8 cellular contexts compared by ENCODE assay signal in genomic region chr6:84228198-84228543, GRCh38. TPM values are rescaled to one million over a fixed set of nuclear protein-coding genes. Genes with fewer than 3 reads are reported as not detected.
DNase-seq lines count a peak whose midpoint lies in the region; ATAC-seq and TF ChIP-seq lines count a peak whose summit lies in the region.

No MANE protein-coding gene starts in this region.

- H3K27me3 ChIP-seq in tibial artery, result no peaks in the 10 kb centered on the region

- H3K9me3 ChIP-seq in tibial artery, result no peaks in the 10 kb centered on the region

- no peak for DNase-seq in activated T-cell treated with anti-CD3 and anti-CD28 coated beads, Interleukin-2, amount 50 U/mL, for 72 hours
- no peak for DNase-seq in activated T-cell treated with anti-CD3 and anti-CD28 coated beads, Interleukin-2, amount 50 U/mL, for 48 hours
- DNase-seq in WTC11 (ENCODE audit: low spot score) (no peak), immature natural killer cell (no peak), tibial artery (no peak), NCI-H187 (lab: John Stamatoyannopoulos, UW) (no peak), GOT3 (lab: John Stamatoyannopoulos, UW) (no peak), NK-92 (lab: John Stamatoyannopoulos, UW; ENCODE audit: unreplicated experiment) (no peak)

- peaks cover 24% of the 10 kb centered on the region for H3K4me1 Mint-ChIP-seq in activated T-cell treated with anti-CD3 and anti-CD28 coated beads, Interleukin-2, amount 50 U/mL, for 72 hours (ENCODE audit: low read depth)
- H3K4me1 Mint-ChIP-seq in WTC11 (peaks cover 4% of the 10 kb centered on the region; the same call in 1 of the 2 replicates), immature natural killer cell (peaks cover 17 to 34% of the 10 kb centered on the region in 2 donors)

- H3K9me3 Mint-ChIP-seq in activated T-cell treated with anti-CD3 and anti-CD28 coated beads, Interleukin-2, amount 50 U/mL, for 72 hours, result no peaks in the 10 kb centered on the region
- H3K9me3 Mint-ChIP-seq in WTC11 (no peaks in the 10 kb centered on the region), immature natural killer cell (no peaks in the 10 kb centered on the region)

- H3K36me3 Mint-ChIP-seq in activated T-cell treated with anti-CD3 and anti-CD28 coated beads, Interleukin-2, amount 50 U/mL, for 72 hours (ENCODE audit: insufficient read depth in 2 of 2), result no peaks in the 10 kb centered on the region
- H3K36me3 Mint-ChIP-seq in WTC11 (no peaks in the 10 kb centered on the region), immature natural killer cell (no peaks in the 10 kb centered on the region)

- H3K4me3 ChIP-seq in tibial artery, result peak overlapping the region; percentile 76 to 80

- POLR2A ChIA-PET in WTC11 (lab: Charles Lee), result interaction anchor here (0.6 kb wide), 1 partner anchor 375 kb away, joined by 3 read pairs; the partner anchor contains the start of gene RIPPLY2

- peaks cover 0 to 14% (median 6%) of the 10 kb centered on the region in 4 donors for H3K4me1 ChIP-seq in tibial artery

- H3K36me3 ChIP-seq in tibial artery, result no peaks in the 10 kb centered on the region

- peaks cover 11% of the 10 kb centered on the region for H3K27me3 Mint-ChIP-seq in activated T-cell treated with anti-CD3 and anti-CD28 coated beads, Interleukin-2, amount 50 U/mL, for 72 hours (ENCODE audit: low read depth)
- H3K27me3 Mint-ChIP-seq in WTC11 (ENCODE audit: low read depth) (peaks cover 20% of the 10 kb centered on the region), immature natural killer cell (ENCODE audit: low read depth in 3 of 3) (peaks cover 5 to 20% (median 7%) of the 10 kb centered on the region in 3 donors)

- TF ChIP-seq CTCF in WTC11 (IDR thresholded peaks at IDR 0.05) (no peak), tibial artery (IDR thresholded peaks at IDR 0.05) (no peak)

- H3K27ac ChIP-seq in tibial artery, result peak overlapping the region; percentile 83 to 87

- CTCF ChIA-PET in WTC11 (lab: Charles Lee), result interaction anchor here (0.8 to 1.8 kb wide), 7 partner anchors 13 to 547 kb away, joined by 3 to 7 read pairs (median 4); partner anchors contain the start of gene RIPPLY2

- ATAC-seq in activated T-cell treated with anti-CD3 and anti-CD28 coated beads, Interleukin-2, amount 50 U/mL, for 72 hours (replicated peaks in 1 of 2), result peak in 1 of 2 donors; percentile 2
- ATAC-seq in WTC11, result no peak

- H3K4me3 Mint-ChIP-seq in activated T-cell treated with anti-CD3 and anti-CD28 coated beads, Interleukin-2, amount 50 U/mL, for 72 hours, result peak overlapping the region; percentile 99 to 100
- H3K4me3 Mint-ChIP-seq in WTC11 (peak overlapping the region; percentile 94), immature natural killer cell (peak overlapping the region; percentile 98 to 100 (median 100))

- intact Hi-C loops in tibial artery (cut with DNase I; ENCODE audit: low total_unique reads), result no loop called here

- peak overlapping the region; percentile 99 for H3K27ac Mint-ChIP-seq in activated T-cell treated with anti-CD3 and anti-CD28 coated beads, Interleukin-2, amount 50 U/mL, for 72 hours
- H3K27ac Mint-ChIP-seq in WTC11 (no peak overlapping the region), immature natural killer cell (peak overlapping the region; percentile 86 to 97 (median 95))

TF ChIP-seq in WTC11, 78 proteins besides CTCF, POLR2A, EP300 and RAD21:
- TF ChIP-seq PREB (CRISPR knock-in tag; IDR thresholded peaks at IDR 0.05; ENCODE audit: borderline replicate concordance) (no peak), USF1 (CRISPR knock-in tag; IDR thresholded peaks at IDR 0.05) (no peak), ESRRA (CRISPR knock-in tag; IDR thresholded peaks at IDR 0.05; ENCODE audit: borderline replicate concordance) (no peak), ERG (CRISPR knock-in tag; IDR thresholded peaks at IDR 0.05) (no peak), ZNF416 (CRISPR knock-in tag; IDR thresholded peaks at IDR 0.05) (no peak)

RNA-seq across cellular contexts. Expression of gene CEP162, which starts 0.7 kb away (rescaled TPM):
- total RNA-seq in activated T-cell treated with anti-CD3 and anti-CD28 coated beads, Interleukin-2, amount 50 U/mL, for 72 hours, result 1 to 10 TPM; 3.5 to 5.6 TPM
- 7.6 to 8.3 TPM (median 7.9 TPM) in 3 replicates for total RNA-seq in WTC11 (2021)
- 1 to 10 TPM; 2.8 to 8.2 (median 4.0) TPM for polyA plus RNA-seq in immature natural killer cell
